8 cellular contexts compared by ENCODE assay signal in the genomic region with DNA sequence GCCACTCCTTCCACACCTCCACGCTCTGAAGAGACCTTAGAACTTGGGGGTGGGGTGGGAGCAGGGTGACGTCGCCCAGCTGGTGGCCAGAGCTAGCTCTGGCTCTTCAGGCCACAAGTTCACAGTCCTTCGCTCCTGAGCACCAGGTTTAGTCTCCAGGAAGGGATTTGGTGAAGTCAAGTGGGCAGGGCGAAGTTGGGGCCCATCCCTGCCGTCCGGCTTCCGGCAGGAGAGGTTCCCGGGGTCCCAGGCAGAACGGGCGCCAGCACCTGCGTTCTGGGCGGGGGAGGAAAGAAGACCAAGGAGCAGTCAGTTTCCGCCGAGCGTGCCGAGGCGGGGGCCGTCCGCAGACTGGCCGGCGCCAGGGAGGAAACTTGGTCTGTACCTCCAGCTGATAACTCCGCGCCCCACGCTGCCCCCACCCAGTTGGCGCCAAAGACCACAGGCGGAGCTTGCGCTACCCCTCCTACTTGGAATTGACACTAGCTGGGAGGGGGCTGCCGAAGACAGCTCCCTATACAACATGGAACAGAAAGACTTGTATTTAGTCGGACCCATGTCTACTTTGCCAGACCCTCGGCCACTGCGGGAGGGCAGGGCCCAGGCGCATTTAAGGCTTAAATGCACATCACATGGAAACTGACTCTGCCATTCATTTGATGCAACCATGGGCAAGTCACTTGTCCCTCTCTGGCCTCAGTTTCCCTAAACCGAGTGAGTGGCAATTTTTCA. TPM values are rescaled to one million over a fixed set of nuclear protein-coding genes. Genes with fewer than 3 reads are reported as not detected.
DNase-seq lines count a peak whose midpoint lies in the region; ATAC-seq lines count a peak whose summit lies in the region.

No MANE protein-coding gene starts in this region.

- intact Hi-C loops in left ventricle myocardium superior (cut with micrococcal nuclease): no loop called here
- intact Hi-C loops in sciatic nerve (cut with DNase I): no loop called here

- peak; percentile 2 for ATAC-seq in left ventricle myocardium superior
- no peak for ATAC-seq in sciatic nerve
- ATAC-seq in HG02852 (IDR thresholded peaks at IDR 0.05; ENCODE audit: unreplicated experiment): no peak

- peak; percentile 30 for DNase-seq in NCI-H2029 treated with DMSO at 0.1 percent for 48 hours (lab: John Stamatoyannopoulos, UW)
- DNase-seq in NCI-H2029 (lab: John Stamatoyannopoulos, UW): no peak
- peak; percentile 33 to 75 for DNase-seq in NCI-H526 (lab: John Stamatoyannopoulos, UW)
- peak; percentile 79 for DNase-seq in activated effector memory CD4-positive, alpha-beta T cell treated with anti-CD3 and anti-CD28 coated beads, Interleukin-2, amount 50 U/mL, for 16 hours
- peak; percentile 76 for DNase-seq in left ventricle myocardium superior
- DNase-seq in sciatic nerve (ENCODE audit: low spot score): peak; percentile 77
- no peak for DNase-seq in germinal center (ENCODE audit: low spot score)

RNA-seq across cellular contexts. Expression of gene ID3, which starts 1.0 kb away (rescaled TPM):
- total RNA-seq in left ventricle myocardium superior (82.4 TPM), sciatic nerve (289 TPM)

RNA-seq across cellular contexts. Expression of gene E2F2, which starts 27.3 kb away (rescaled TPM):
- total RNA-seq in left ventricle myocardium superior (0.35 TPM), sciatic nerve (2.1 TPM)

Comparison
In these comparisons a context has a peak if more than half of its experiments do, and no peak if none do; other contexts are left out.
1. DNase-seq: peak in NCI-H2029 treated with DMSO at 0.1 percent for 48 hours (single experiment), NCI-H526 (2 of 2), activated effector memory CD4-positive, alpha-beta T cell treated with anti-CD3 and anti-CD28 coated beads, Interleukin-2, amount 50 U/mL, for 16 hours (single experiment), left ventricle myocardium superior (single experiment) and sciatic nerve (single experiment); none in NCI-H2029 (single experiment) and germinal center (single experiment).